ENCODE assay signal across 13 cellular contexts in the genomic region with DNA sequence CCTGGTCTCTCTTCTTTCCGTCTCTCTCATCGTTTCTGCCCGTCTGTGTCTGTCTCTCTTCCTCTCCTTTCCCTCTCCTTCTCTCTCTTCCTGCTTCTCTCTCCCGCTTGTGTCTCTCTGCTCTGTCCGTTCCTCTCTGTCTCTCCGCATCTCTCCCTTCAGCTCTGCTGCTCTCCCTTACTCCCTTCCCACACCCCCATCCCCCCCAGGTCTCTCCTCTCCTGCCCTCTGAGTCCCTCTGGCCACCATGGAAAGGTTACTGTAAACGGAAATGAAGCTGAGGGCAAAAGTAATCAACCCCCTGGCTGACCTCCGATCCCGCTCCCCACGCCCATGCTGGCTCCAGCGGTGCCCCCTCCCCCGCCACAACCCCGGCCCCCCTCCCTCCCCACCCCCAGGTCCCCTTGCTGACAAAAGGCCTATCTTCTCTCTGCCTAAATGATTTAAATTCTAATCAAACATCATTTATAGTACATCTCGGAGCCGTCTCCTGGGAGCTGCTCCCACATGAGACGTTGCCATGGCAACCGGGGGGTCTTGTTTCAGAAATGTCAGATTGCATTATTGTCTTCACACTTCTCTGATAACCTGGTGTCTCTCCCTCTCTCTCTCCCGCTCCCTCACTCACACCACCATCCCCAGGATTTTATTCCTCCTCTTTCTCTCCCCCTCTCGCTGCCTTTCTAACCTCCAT.
DNase-seq lines count a peak whose midpoint lies in the region; TF ChIP-seq lines count a peak whose summit lies in the region.
"Had no signal": no experiment of that assay in that cellular context is flagged by ENCODE, and none has a peak within 500 bp of the region (broad histone marks: within the 10 kb centered on the region; RNA-seq: fewer than 3 reads in every experiment).

No MANE protein-coding gene starts in this region.

- in situ Hi-C loops in HAP-1 (cut with MboI; ENCODE audit: low sequenced_read_pairs) = no loop called here

- intact Hi-C loops in tibial artery (cut with DNase I; ENCODE audit: low total_unique reads) = no loop called here

- no peaks in the 10 kb centered on the region for H3K36me3 Mint-ChIP-seq in nephron progenitor cell (ENCODE audit: low read depth)

- no peak for TF ChIP-seq CTCF in nephron progenitor cell (IDR thresholded peaks at IDR 0.05)
- TF ChIP-seq CTCF in tibial artery (IDR thresholded peaks at IDR 0.05) = no peak

- H3K9me3 ChIP-seq in BLaER1 (no peaks in the 10 kb centered on the region; the same call in 1 of the 2 replicates), HAP-1 (no peaks in the 10 kb centered on the region), NT2/D1 (ENCODE audit: insufficient read depth, low read length) (no peaks in the 10 kb centered on the region), tibial artery (peaks cover 0 to 4% (median 0%) of the 10 kb centered on the region in 3 donors)

- H3K4me2 ChIP-seq in BLaER1 = peak overlapping the region; percentile 70

- no peaks in the 10 kb centered on the region for H4K20me1 ChIP-seq in BLaER1

- H3K9ac ChIP-seq in BLaER1 (no peak overlapping the region; the same call in 1 of the 2 replicates), NT2/D1 (ENCODE audit: insufficient read length, low read depth) (peak overlapping the region; percentile 27)

- H3K27me3 ChIP-seq in BLaER1 = no peaks in the 10 kb centered on the region
- no peaks in the 10 kb centered on the region for H3K27me3 ChIP-seq in HAP-1 (ENCODE audit: low read depth)
- H3K27me3 ChIP-seq in NT2/D1 (ENCODE audit: insufficient read depth, insufficient read length) = no peaks in the 10 kb centered on the region
- H3K27me3 ChIP-seq in tibial artery = peaks cover 0 to 41% of the 10 kb centered on the region in 2 donors

- DNase-seq in HAP-1 (ENCODE audit: low spot score in 2 of 2) (peak; percentile 16 to 57), NT2/D1 (ENCODE audit: low read depth, low spot score) (no peak), nephron progenitor cell (peak; percentile 83), tibial artery (no peak), DMS79 treated with DMSO at 0.1 percent for 48 hours (lab: John Stamatoyannopoulos, UW) (no peak), NCI-H524 treated with DMSO at 0.1 percent for 48 hours (lab: John Stamatoyannopoulos, UW) (no peak)
- DNase-seq: activated CD4-positive, CD25-positive, alpha-beta regulatory T cell treated with anti-CD3 and anti-CD28 coated beads, Interleukin-2, amount 50 U/mL, for 72 hours; activated naive CD8-positive, alpha-beta T cell treated with anti-CD3 and anti-CD28 coated beads, Interleukin-2, amount 50 U/mL, for 24 hours; NCI-H226; SHP77 had no signal

- H3K36me3 ChIP-seq in BLaER1 = no peaks in the 10 kb centered on the region
- no peaks in the 10 kb centered on the region for H3K36me3 ChIP-seq in HAP-1 (replicated peaks)
- no peaks in the 10 kb centered on the region for H3K36me3 ChIP-seq in NT2/D1 (ENCODE audit: insufficient read depth, insufficient read length, low read length)
- H3K36me3 ChIP-seq in tibial artery = no peaks in the 10 kb centered on the region
- H3K36me3 ChIP-seq: tibial nerve had no signal

- H3K4me1 ChIP-seq in BLaER1 = peaks cover 43% of the 10 kb centered on the region
- H3K4me1 ChIP-seq in HAP-1 = peaks cover 17% of the 10 kb centered on the region
- H3K4me1 ChIP-seq in NT2/D1 (ENCODE audit: insufficient read depth, insufficient read length) = peaks cover 20% of the 10 kb centered on the region
- H3K4me1 ChIP-seq in tibial artery = no peaks in the 10 kb centered on the region
- H3K4me1 ChIP-seq: tibial nerve had no signal

- H3K4me1 Mint-ChIP-seq in nephron progenitor cell = peaks cover 54% of the 10 kb centered on the region
- H3K4me1 Mint-ChIP-seq: activated naive CD8-positive, alpha-beta T cell treated with anti-CD3 and anti-CD28 coated beads, Interleukin-2, amount 50 U/mL, for 24 hours; activated T-helper 17 cell treated with anti-CD3 and anti-CD28 coated beads, Interleukin-2, amount 50 U/mL, for 72 hours had no signal

- no peak overlapping the region for H3K4me3 ChIP-seq in BLaER1
- H3K4me3 ChIP-seq in HAP-1 = no peak overlapping the region
- no peak overlapping the region for H3K4me3 ChIP-seq in NT2/D1 (ENCODE audit: insufficient read length, low read depth)
- H3K4me3 ChIP-seq in tibial artery = no peak overlapping the region
- H3K4me3 ChIP-seq: tibial nerve had no signal

- H3K27ac ChIP-seq in BLaER1 = no peak overlapping the region
- H3K27ac ChIP-seq in tibial artery = no peak overlapping the region
- H3K27ac ChIP-seq: tibial nerve had no signal

- H3K27ac Mint-ChIP-seq in nephron progenitor cell = peak overlapping the region; percentile 43
- H3K27ac Mint-ChIP-seq: activated naive CD8-positive, alpha-beta T cell treated with anti-CD3 and anti-CD28 coated beads, Interleukin-2, amount 50 U/mL, for 24 hours; activated T-helper 17 cell treated with anti-CD3 and anti-CD28 coated beads, Interleukin-2, amount 50 U/mL, for 72 hours had no signal

- H3K27me3 Mint-ChIP-seq in nephron progenitor cell (ENCODE audit: low read depth, poor library complexity) = peaks cover 14% of the 10 kb centered on the region

- no peaks in the 10 kb centered on the region for H3K9me3 Mint-ChIP-seq in nephron progenitor cell
- H3K9me3 Mint-ChIP-seq: activated naive CD8-positive, alpha-beta T cell treated with anti-CD3 and anti-CD28 coated beads, Interleukin-2, amount 50 U/mL, for 24 hours; activated T-helper 17 cell treated with anti-CD3 and anti-CD28 coated beads, Interleukin-2, amount 50 U/mL, for 72 hours had no signal

- H3K4me3 Mint-ChIP-seq in nephron progenitor cell = peak overlapping the region; percentile 68
- H3K4me3 Mint-ChIP-seq: activated naive CD8-positive, alpha-beta T cell treated with anti-CD3 and anti-CD28 coated beads, Interleukin-2, amount 50 U/mL, for 24 hours; activated T-helper 17 cell treated with anti-CD3 and anti-CD28 coated beads, Interleukin-2, amount 50 U/mL, for 72 hours had no signal

Comparison
In these comparisons a context has a peak if more than half of its experiments do, and no peak if none do; other contexts are left out.
1. DNase-seq: peak in HAP-1 (2 of 2) and nephron progenitor cell (single experiment); none in NT2/D1 (single experiment), tibial artery (0 of 2), DMS79 treated with DMSO at 0.1 percent for 48 hours (single experiment) and NCI-H524 treated with DMSO at 0.1 percent for 48 hours (single experiment).